In genomic region chr7:128381161-128381821, GRCh38 we compare ENCODE assay signal across 8 cellular contexts. TPM values are rescaled to one million over a fixed set of nuclear protein-coding genes. Genes with fewer than 3 reads are reported as not detected.
A peak's percentile ranks its signal among the peaks of the same experiment; 100 is the strongest.
DNase-seq lines count a peak whose midpoint lies in the region; ATAC-seq and TF ChIP-seq lines count a peak whose summit lies in the region.

No MANE protein-coding gene starts in this region.

- H3K27me3 ChIP-seq in heart right ventricle (no peaks in the 10 kb centered on the region), testis (no peaks in the 10 kb centered on the region)

- H3K4me1 ChIP-seq in heart right ventricle = peaks cover 0 to 6% (median 0%) of the 10 kb centered on the region in 9 donors
- H3K4me1 ChIP-seq in testis = no peaks in the 10 kb centered on the region

- no peak overlapping the region for H3K27ac ChIP-seq in heart right ventricle
- no peak overlapping the region for H3K27ac ChIP-seq in testis

- DNase-seq in Right ventricle myocardium inferior (ENCODE audit: missing footprints) (no peak), cardiac septum (ENCODE audit: low spot score) (no peak), heart right ventricle (no peak), testis (peak; percentile 46), medulla oblongata (ENCODE audit: extremely low spot score) (no peak), NCI-H187 (lab: John Stamatoyannopoulos, UW) (no peak)
- DNase-seq in activated CD4-positive, alpha-beta T cell treated with anti-CD3 and anti-CD28 coated beads, Interleukin-2, amount 50 U/mL, for 1 hour = peak; percentile 35

- H3K9me3 ChIP-seq in heart right ventricle (no peaks in the 10 kb centered on the region), testis (no peaks in the 10 kb centered on the region)

- no peaks in the 10 kb centered on the region for H3K36me3 ChIP-seq in heart right ventricle
- no peaks in the 10 kb centered on the region for H3K36me3 ChIP-seq in testis (ENCODE audit: low read depth, missing control alignments)

- 58 to 68% methylated on average over 19 of the region's 19 CpGs for WGBS in heart right ventricle, 2 donors
- whole genome bisulfite sequencing in testis, 2 donors = 74 to 76% methylated on average over 16 to 19 of the region's 19 CpGs

- TF ChIP-seq POLR2A in testis (IDR thresholded peaks at IDR 0.05) = no peak

- no peak overlapping the region for H3K4me3 ChIP-seq in heart right ventricle
- H3K4me3 ChIP-seq in testis = no peak overlapping the region

- intact Hi-C loops in Right ventricle myocardium inferior (cut with DNase I) (no loop called here), cardiac septum (cut with DNase I) (no loop called here), heart right ventricle (cut with DNase I) (no loop called here), testis (cut with DNase I; ENCODE audit: low total_unique reads) (no loop called here)

- peak in 8 of 9 donors; percentile 12 to 49 (median 39) for TF ChIP-seq CTCF in heart right ventricle (IDR thresholded peaks at IDR 0.05)
- TF ChIP-seq CTCF in testis (IDR thresholded peaks at IDR 0.05) = peak in 1 of 3 experiments; percentile 69

- ATAC-seq in Right ventricle myocardium inferior (peak; percentile 63), heart right ventricle (peak in 5 of 8 donors; percentile 22 to 53 (median 44)), GM21528 (IDR thresholded peaks at IDR 0.05; ENCODE audit: low FRiP score, unreplicated experiment) (no peak)

RNA-seq across cellular contexts. Expression of gene PRRT4, which starts 19.8 kb away (rescaled TPM):
- 2.7 TPM for total RNA-seq in Right ventricle myocardium inferior
- total RNA-seq in cardiac septum = 2.4 TPM
- 1 to 10 TPM in 9 of 10 donors, under 1 TPM in 1; 0.73 to 3.1 (median 2.0) TPM for total RNA-seq in heart right ventricle
- 1 to 10 TPM in 1 of 2 donors, under 1 TPM in 1; 0.67 to 2.0 TPM for polyA plus RNA-seq in heart right ventricle
- total RNA-seq in testis = 1 to 10 TPM in 1 of 2 donors, under 1 TPM in 1; 0.16 to 1.1 TPM
- 1.1 TPM for polyA plus RNA-seq in testis (ENCODE audit: insufficient read depth, low read depth, low replicate concordance)

RNA-seq across cellular contexts. Expression of gene IMPDH1, which starts 28.5 kb away (rescaled TPM):
- 25.5 TPM for total RNA-seq in Right ventricle myocardium inferior
- total RNA-seq in cardiac septum = 22.2 TPM
- total RNA-seq in heart right ventricle = 10 to 100 TPM in 9 of 10 donors, 1 to 10 TPM in 1; 9.3 to 32.8 (median 13.6) TPM
- 10 to 100 TPM; 22.7 to 23.0 TPM for polyA plus RNA-seq in heart right ventricle
- 10 to 100 TPM; 48.3 to 64.5 TPM for total RNA-seq in testis
- polyA plus RNA-seq in testis (ENCODE audit: insufficient read depth, low read depth, low replicate concordance) = 32.3 TPM

RNA-seq across cellular contexts. Expression of gene RBM28, which starts 37.6 kb away (rescaled TPM):
- total RNA-seq in Right ventricle myocardium inferior = 31.7 TPM
- 35.1 TPM for total RNA-seq in cardiac septum
- 10 to 100 TPM; 21.5 to 40.3 (median 28.3) TPM for total RNA-seq in heart right ventricle
- polyA plus RNA-seq in heart right ventricle = 10 to 100 TPM; 16.6 to 96.9 TPM
- total RNA-seq in testis = 10 to 100 TPM; 54.5 to 58.3 TPM
- 25.7 TPM for polyA plus RNA-seq in testis (ENCODE audit: insufficient read depth, low read depth, low replicate concordance)

Comparison
In these comparisons a context has a peak if more than half of its experiments do, and no peak if none do; other contexts are left out.
1. DNase-seq: peak in activated CD4-positive, alpha-beta T cell treated with anti-CD3 and anti-CD28 coated beads, Interleukin-2, amount 50 U/mL, for 1 hour (single experiment) and testis (single experiment); none in Right ventricle myocardium inferior (single experiment), cardiac septum (single experiment), heart right ventricle (0 of 2), medulla oblongata (single experiment) and NCI-H187 (0 of 2).